1 cellular context compared by ENCODE assay signal in genomic region chr1:32205401-32206370, GRCh38.
TF ChIP-seq lines count a peak whose summit lies in the region.

TSS of gene IQCC (plus strand) at chr1:32205671. CDS start at chr1:32205682, 11 bp downstream.

TF ChIP-seq in H1, 55 proteins besides CTCF, POLR2A, EP300 and RAD21 (continued from another document):
- TF ChIP-seq KDM1A (IDR thresholded peaks at IDR 0.05; ENCODE audit: borderline replicate concordance, low read length) = no peak
- TF ChIP-seq ZNF274 (IDR thresholded peaks at IDR 0.05; ENCODE audit: borderline replicate concordance, extremely low read depth, low read length) = no peak
- peak; percentile 81 for TF ChIP-seq TAF1 (IDR thresholded peaks at IDR 0.05; ENCODE audit: low read depth, low read length)
- TF ChIP-seq SIRT6 (IDR thresholded peaks at IDR 0.05; ENCODE audit: low read length) = no peak
- no peak for TF ChIP-seq SAP30 (IDR thresholded peaks at IDR 0.05; ENCODE audit: insufficient read depth, insufficient replicate concordance, low read length)
- TF ChIP-seq POU5F1 (IDR thresholded peaks at IDR 0.05; ENCODE audit: low read depth, low read length) = no peak
- no peak for TF ChIP-seq SP4 (IDR thresholded peaks at IDR 0.05; ENCODE audit: low read length)
- TF ChIP-seq ATF3 (IDR thresholded peaks at IDR 0.05; ENCODE audit: insufficient read depth, low read depth, low read length) = peak; percentile 89
- TF ChIP-seq CTBP2 (IDR thresholded peaks at IDR 0.05; ENCODE audit: borderline replicate concordance, insufficient read depth, insufficient read length, low read length) = no peak
- peak; percentile 77 for TF ChIP-seq ASH2L (IDR thresholded peaks at IDR 0.05; ENCODE audit: low read length)
- TF ChIP-seq PHF8 (conservative IDR thresholded peaks at IDR 0.05; ENCODE audit: low read depth, low read length) = peak; percentile 72
- TF ChIP-seq ATF2 (IDR thresholded peaks at IDR 0.05; ENCODE audit: low read length) = no peak
- peak; percentile 93 for TF ChIP-seq EGR1 (IDR thresholded peaks at IDR 0.05; ENCODE audit: borderline replicate concordance, low read depth, low read length)
- peak; percentile 62; the same call in 1 of the 2 replicates for TF ChIP-seq YY1 (IDR thresholded peaks at IDR 0.05; ENCODE audit: low read depth, low read length)
- peak; percentile 82 to 91; a peak in 3 of 4 replicates for TF ChIP-seq SIN3A (conservative IDR thresholded peaks at IDR 0.05 in 1 of 2, IDR thresholded peaks at IDR 0.05 in 1 of 2; ENCODE audit: low read depth in 1 of 2, low read length in 2 of 2)
- TF ChIP-seq EZH2 (IDR thresholded peaks at IDR 0.05; ENCODE audit: low read depth, low read length, severe bottlenecking) = no peak
- TF ChIP-seq CHD1 (IDR thresholded peaks at IDR 0.05; ENCODE audit: low read depth, low read length) = no peak
- no peak for TF ChIP-seq TCF12 (IDR thresholded peaks at IDR 0.05; ENCODE audit: low read depth, low read length)
- TF ChIP-seq MAFK (IDR thresholded peaks at IDR 0.05; ENCODE audit: low read depth, low read length) = no peak
- no peak for TF ChIP-seq FOSL1 (IDR thresholded peaks at IDR 0.05; ENCODE audit: insufficient read depth, low read depth, low read length)
- TF ChIP-seq SP2 (IDR thresholded peaks at IDR 0.05; ENCODE audit: low read length) = no peak
- 0 out of 2 replicates have a peak, but pooled peaks have one; percentile 64 for TF ChIP-seq TBP (IDR thresholded peaks at IDR 0.05; ENCODE audit: low read depth, low read length)
- no peak for TF ChIP-seq RFX5 (IDR thresholded peaks at IDR 0.05; ENCODE audit: borderline replicate concordance, low read depth, low read length)
- TF ChIP-seq NRF1 (IDR thresholded peaks at IDR 0.05; ENCODE audit: low read depth, low read length) = peak; percentile 93
- TF ChIP-seq CHD2 (IDR thresholded peaks at IDR 0.05; ENCODE audit: low read length) = no peak
- no peak for TF ChIP-seq CHD7 (IDR thresholded peaks at IDR 0.05; ENCODE audit: insufficient replicate concordance, low read length)
- TF ChIP-seq CEBPB (IDR thresholded peaks at IDR 0.05; ENCODE audit: low read depth, low read length) = no peak
- TF ChIP-seq KDM4A (IDR thresholded peaks at IDR 0.05; ENCODE audit: low read depth, low read length, severe bottlenecking) = peak; percentile 83
- TF ChIP-seq CBX8 (IDR thresholded peaks at IDR 0.05; ENCODE audit: borderline replicate concordance, low read depth, low read length) = no peak
- TF ChIP-seq GTF2F1 (IDR thresholded peaks at IDR 0.05; ENCODE audit: borderline replicate concordance, low read depth, low read length) = no peak
- TF ChIP-seq CBX5 (IDR thresholded peaks at IDR 0.05; ENCODE audit: low read depth, low read length) = no peak
- TF ChIP-seq SRF (IDR thresholded peaks at IDR 0.05; ENCODE audit: low read depth, low read length) = peak; percentile 71; the same call in 1 of the 2 replicates
- TF ChIP-seq POLR2AphosphoS5 (IDR thresholded peaks at IDR 0.05; ENCODE audit: low read depth, low read length) = peak; percentile 63; the same call in 1 of the 2 replicates
- no peak for TF ChIP-seq RXRA (IDR thresholded peaks at IDR 0.05; ENCODE audit: insufficient read depth, low read depth, low read length)
- TF ChIP-seq NANOG (IDR thresholded peaks at IDR 0.05; ENCODE audit: insufficient read depth, low read depth, low read length, poor library complexity, severe bottlenecking) = no peak
- no peak for TF ChIP-seq HDAC6 (IDR thresholded peaks at IDR 0.05; ENCODE audit: low read depth, low read length)
- TF ChIP-seq USF2 (IDR thresholded peaks at IDR 0.05; ENCODE audit: low read length) = no peak
- no peak for TF ChIP-seq RBBP5 (IDR thresholded peaks at IDR 0.05; ENCODE audit: borderline replicate concordance, low read depth, low read length)
- peak; percentile 79 for TF ChIP-seq MAX (IDR thresholded peaks at IDR 0.05)
- no peak; the same call in 1 of the 2 replicates for TF ChIP-seq E2F6 (IDR thresholded peaks at IDR 0.05)
- peak; percentile 32; the same call in 1 of the 2 replicates for TF ChIP-seq JUND (IDR thresholded peaks at IDR 0.05; ENCODE audit: low read length)
- TF ChIP-seq BCL11A (IDR thresholded peaks at IDR 0.05; ENCODE audit: low read depth in 2 of 2, low read length in 2 of 2) = no peak
- TF ChIP-seq GABPA (IDR thresholded peaks at IDR 0.05; ENCODE audit: borderline replicate concordance, insufficient read depth, low read length) = no peak
- TF ChIP-seq RNF2 (IDR thresholded peaks at IDR 0.05; ENCODE audit: borderline replicate concordance, low read depth, low read length, missing control alignments, poor library complexity, severe bottlenecking) = no peak
- no peak for TF ChIP-seq SIX5 (IDR thresholded peaks at IDR 0.05; ENCODE audit: low read depth, low read length)
- no peak; the same call in 1 of the 2 replicates for TF ChIP-seq BRCA1 (IDR thresholded peaks at IDR 0.05; ENCODE audit: low read depth, low read length)
- peak; percentile 43; the same call in 1 of the 2 replicates for TF ChIP-seq SP1 (IDR thresholded peaks at IDR 0.05; ENCODE audit: low read depth, low read length)
- TF ChIP-seq BACH1 (IDR thresholded peaks at IDR 0.05; ENCODE audit: low read length) = no peak; the same call in 1 of the 2 replicates
- no peak for TF ChIP-seq JUN (IDR thresholded peaks at IDR 0.05; ENCODE audit: low read depth, low read length)
- no peak; a peak in 1 of 4 replicates for TF ChIP-seq HDAC2 (IDR thresholded peaks at IDR 0.05; ENCODE audit: borderline replicate concordance in 1 of 2, low read depth in 2 of 2, low read length in 2 of 2)
- TF ChIP-seq KDM5A (IDR thresholded peaks at IDR 0.05; ENCODE audit: low read length) = peak; percentile 73
TF ChIP-seq in H1: peak in this region for 18.
